Comparison of ENCODE assay signal across 1 cellular context in genomic region chr10:6191147-6191546, GRCh38.
TF ChIP-seq lines count a peak whose summit lies in the region.

No MANE protein-coding gene starts in this region.

TF ChIP-seq in GM23338, 12 proteins besides CTCF, POLR2A, EP300 and RAD21 (continued from another document):
- TF ChIP-seq REST (IDR thresholded peaks at IDR 0.05; ENCODE audit: unreplicated experiment) (no peak), ZNF331 (CRISPR knock-in tag; IDR thresholded peaks at IDR 0.05; ENCODE audit: low read depth) (no peak), ZNF462 (CRISPR knock-in tag; IDR thresholded peaks at IDR 0.05) (no peak), POLR2AphosphoS5 (IDR thresholded peaks at IDR 0.05; ENCODE audit: low read depth) (no peak)
